ENCODE assay signal across 10 cellular contexts in genomic region chr2:192196451-192197194, GRCh38. TPM values are rescaled to one million over a fixed set of nuclear protein-coding genes. Genes with fewer than 3 reads are reported as not detected.
DNase-seq lines count a peak whose midpoint lies in the region; ATAC-seq and TF ChIP-seq lines count a peak whose summit lies in the region.
"Had no signal": no experiment of that assay in that cellular context is flagged by ENCODE, and none has a peak within 500 bp of the region (broad histone marks: within the 10 kb centered on the region; RNA-seq: fewer than 3 reads in every experiment).

No MANE protein-coding gene starts in this region.

- peak overlapping the region; percentile 35; the same call in 1 of the 2 replicates for H3K9ac ChIP-seq in SK-N-SH
- H3K9ac ChIP-seq in SK-N-MC (ENCODE audit: insufficient read length), result peak overlapping the region; percentile 48

- ATAC-seq in SK-N-SH treated with all-trans-retinoic acid at 6 μM for 48 hours, result no peak
- no peak for ATAC-seq in stimulated activated effector memory CD8-positive, alpha-beta T cell treated with anti-CD3 and anti-CD28 coated beads, Interleukin-12 subunit alpha, Interleukin-12 subunit beta, amount 100 ng/mL, for 72 hours

- no peaks in the 10 kb centered on the region for H3K9me3 ChIP-seq in SK-N-SH
- H3K9me3 ChIP-seq in SK-N-MC (ENCODE audit: low read depth, low read length), result no peaks in the 10 kb centered on the region

- H3K4me1 ChIP-seq in SK-N-SH (ENCODE audit: control insufficient read depth in 1 of 2, insufficient read depth in 2 of 2, low read depth in 1 of 2, low read length in 1 of 2), result peaks cover 0 to 25% of the 10 kb centered on the region in 2 experiments; a peak in 2 of 4 replicates

- no peaks in the 10 kb centered on the region for H3K9me3 Mint-ChIP-seq in stimulated activated effector memory CD8-positive, alpha-beta T cell treated with anti-CD3 and anti-CD28 coated beads, Interleukin-12 subunit alpha, Interleukin-12 subunit beta, amount 100 ng/mL, for 72 hours

- H3F3A ChIP-seq in SK-N-SH (replicated peaks; ENCODE audit: insufficient read depth), result no peaks in the 10 kb centered on the region

- WGBS in SK-N-SH (ENCODE audit: low lambda C conversion rate), result 10% methylated on average over 14 of the region's 14 CpGs

- peak overlapping the region; percentile 98 for H2AFZ ChIP-seq in SK-N-SH (ENCODE audit: low read depth)

- no peaks in the 10 kb centered on the region for H3K79me2 ChIP-seq in SK-N-SH (ENCODE audit: insufficient read depth)

- peak overlapping the region; percentile 90 for H3K4me2 ChIP-seq in SK-N-SH

- H3K36me3 Mint-ChIP-seq in stimulated activated effector memory CD8-positive, alpha-beta T cell treated with anti-CD3 and anti-CD28 coated beads, Interleukin-12 subunit alpha, Interleukin-12 subunit beta, amount 100 ng/mL, for 72 hours, result no peaks in the 10 kb centered on the region

- DNase-seq in SK-N-SH (no peak), SK-N-MC (ENCODE audit: low read depth, low spot score) (no peak), fibroblast of pulmonary artery (ENCODE audit: low read depth) (no peak), NCI-H1048 (lab: John Stamatoyannopoulos, UW) (no peak), kidney glomerular epithelial cell (lab: John Stamatoyannopoulos, UW) (no peak)
- no peak for DNase-seq in stimulated activated effector memory CD8-positive, alpha-beta T cell treated with anti-CD3 and anti-CD28 coated beads, Interleukin-12 subunit alpha, Interleukin-12 subunit beta, amount 100 ng/mL, for 72 hours (ENCODE audit: low spot score in 2 of 2)
- DNase-seq in stimulated activated CD4-positive, alpha-beta T cell treated with anti-CD3 and anti-CD28 coated beads, Interleukin-2, amount 100 ng/mL, for 48 hours, result no peak
- DNase-seq: GOT3, NCI-H774 had no signal

- no peak for TF ChIP-seq EP300 in SK-N-SH (IDR thresholded peaks at IDR 0.05; ENCODE audit: borderline replicate concordance in 1 of 2, low read depth in 1 of 2, low read length in 1 of 2)

- TF ChIP-seq RAD21 in SK-N-SH (IDR thresholded peaks at IDR 0.05; ENCODE audit: low read length), result no peak

- H3K27ac ChIP-seq in SK-N-SH (ENCODE audit: low read depth in 2 of 2, low read length in 1 of 2) (no peak overlapping the region; a peak in 1 of 4 replicates), SK-N-MC (peak overlapping the region; percentile 37)

- peak overlapping the region; percentile 76 for H3K4me3 Mint-ChIP-seq in stimulated activated effector memory CD8-positive, alpha-beta T cell treated with anti-CD3 and anti-CD28 coated beads, Interleukin-12 subunit alpha, Interleukin-12 subunit beta, amount 100 ng/mL, for 72 hours

- H3K36me3 ChIP-seq in SK-N-SH (replicated peaks in 1 of 2; ENCODE audit: control insufficient read depth in 1 of 2, insufficient read depth in 2 of 2, low read length in 1 of 2) (no peaks in the 10 kb centered on the region), SK-N-MC (ENCODE audit: insufficient read depth, low read length) (no peaks in the 10 kb centered on the region)

- no peaks in the 10 kb centered on the region; the same call in 1 of the 2 replicates for H3K27me3 ChIP-seq in SK-N-SH (ENCODE audit: insufficient read depth)

- TF ChIP-seq CTCF in SK-N-SH (IDR thresholded peaks at IDR 0.05), result no peak
- TF ChIP-seq CTCF in fibroblast of pulmonary artery (IDR thresholded peaks at IDR 0.05; ENCODE audit: low read length, missing control alignments), result no peak

- peak overlapping the region; percentile 57 to 83 for H3K4me3 ChIP-seq in SK-N-SH (ENCODE audit: low read depth in 2 of 2, low read length in 1 of 2)
- H3K4me3 ChIP-seq in SK-N-MC, result peak overlapping the region; percentile 86
- H3K4me3 ChIP-seq in fibroblast of pulmonary artery (replicated peaks; ENCODE audit: low read depth, low read length), result peak overlapping the region; percentile 65

- peaks cover 32% of the 10 kb centered on the region for H3K4me1 Mint-ChIP-seq in stimulated activated effector memory CD8-positive, alpha-beta T cell treated with anti-CD3 and anti-CD28 coated beads, Interleukin-12 subunit alpha, Interleukin-12 subunit beta, amount 100 ng/mL, for 72 hours

- CTCF ChIA-PET in SK-N-SH (lab: Yijun Ruan, JAX), result interaction anchor here (2.9 to 3.5 kb wide), 2 partner anchors 9 to 1388 kb away, joined by 11 to 15 read pairs; no protein-coding TSS in a partner anchor

- no peak overlapping the region for H3K27ac Mint-ChIP-seq in stimulated activated effector memory CD8-positive, alpha-beta T cell treated with anti-CD3 and anti-CD28 coated beads, Interleukin-12 subunit alpha, Interleukin-12 subunit beta, amount 100 ng/mL, for 72 hours

- no peaks in the 10 kb centered on the region for H3K9me2 ChIP-seq in SK-N-SH

- POLR2A ChIA-PET in SK-N-SH (lab: Yijun Ruan, JAX), result no interaction called here

- no peaks in the 10 kb centered on the region for H4K20me1 ChIP-seq in SK-N-SH (ENCODE audit: insufficient read depth)

TF ChIP-seq in SK-N-SH, 30 proteins besides CTCF, POLR2A, EP300 and RAD21 (continues in another document):
- TF ChIP-seq MXI1 (IDR thresholded peaks at IDR 0.05; ENCODE audit: low read depth, low read length) (no peak), POLR2AphosphoS5 (IDR thresholded peaks at IDR 0.05; ENCODE audit: low read depth, low read length) (no peak), EZH2phosphoT487 (IDR thresholded peaks at IDR 0.05; ENCODE audit: borderline replicate concordance, low read depth) (no peak), JUND (IDR thresholded peaks at IDR 0.05) (no peak), TAF1 (IDR thresholded peaks at IDR 0.05; ENCODE audit: borderline replicate concordance, low read depth, low read length) (no peak), MAX (IDR thresholded peaks at IDR 0.05; ENCODE audit: low read depth) (no peak), TCF12 (IDR thresholded peaks at IDR 0.05) (no peak), SIN3A (IDR thresholded peaks at IDR 0.05; ENCODE audit: borderline replicate concordance, low read depth, low read length) (no peak)
- TF ChIP-seq, protein P1, sequence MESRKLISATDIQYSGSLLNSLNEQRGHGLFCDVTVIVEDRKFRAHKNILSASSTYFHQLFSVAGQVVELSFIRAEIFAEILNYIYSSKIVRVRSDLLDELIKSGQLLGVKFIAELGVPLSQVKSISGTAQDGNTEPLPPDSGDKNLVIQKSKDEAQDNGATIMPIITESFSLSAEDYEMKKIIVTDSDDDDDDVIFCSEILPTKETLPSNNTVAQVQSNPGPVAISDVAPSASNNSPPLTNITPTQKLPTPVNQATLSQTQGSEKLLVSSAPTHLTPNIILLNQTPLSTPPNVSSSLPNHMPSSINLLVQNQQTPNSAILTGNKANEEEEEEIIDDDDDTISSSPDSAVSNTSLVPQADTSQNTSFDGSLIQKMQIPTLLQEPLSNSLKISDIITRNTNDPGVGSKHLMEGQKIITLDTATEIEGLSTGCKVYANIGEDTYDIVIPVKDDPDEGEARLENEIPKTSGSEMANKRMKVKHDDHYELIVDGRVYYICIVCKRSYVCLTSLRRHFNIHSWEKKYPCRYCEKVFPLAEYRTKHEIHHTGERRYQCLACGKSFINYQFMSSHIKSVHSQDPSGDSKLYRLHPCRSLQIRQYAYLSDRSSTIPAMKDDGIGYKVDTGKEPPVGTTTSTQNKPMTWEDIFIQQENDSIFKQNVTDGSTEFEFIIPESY (IDR thresholded peaks at IDR 0.05; ENCODE audit: borderline replicate concordance, low read depth), result no peak

TF ChIP-seq in SK-N-SH treated with all-trans-retinoic acid at 6 μM for 48 hours, 23 proteins besides CTCF, POLR2A, EP300 and RAD21:
- TF ChIP-seq TCF4 (CRISPR knock-in tag; IDR thresholded peaks at IDR 0.05; ENCODE audit: borderline replicate concordance), result no peak
- no peak for TF ChIP-seq RARB (CRISPR knock-in tag; IDR thresholded peaks at IDR 0.05)
- no peak for TF ChIP-seq TSHZ2 (CRISPR knock-in tag; IDR thresholded peaks at IDR 0.05)
- no peak for TF ChIP-seq ARNTL (CRISPR knock-in tag; IDR thresholded peaks at IDR 0.05; ENCODE audit: borderline replicate concordance, low read depth)
- TF ChIP-seq SNAI2 (CRISPR knock-in tag; IDR thresholded peaks at IDR 0.05), result no peak

RNA-seq across cellular contexts. Expression of gene TMEFF2, which starts 1.9 kb away (rescaled TPM):
- 5.4 and 5.8 TPM in 2 replicates for polyA plus RNA-seq in SK-N-SH (2012; rRNA removed)
- 6.8 and 7.0 TPM in 2 replicates for polyA plus RNA-seq in SK-N-SH (2012; cell fraction: cytosol; rRNA removed)
- 2.1 and 2.9 TPM in 2 replicates for polyA plus RNA-seq in SK-N-SH (2012; cell fraction: nucleus; rRNA removed)
